8 cellular contexts compared by ENCODE assay signal in the genomic region with DNA sequence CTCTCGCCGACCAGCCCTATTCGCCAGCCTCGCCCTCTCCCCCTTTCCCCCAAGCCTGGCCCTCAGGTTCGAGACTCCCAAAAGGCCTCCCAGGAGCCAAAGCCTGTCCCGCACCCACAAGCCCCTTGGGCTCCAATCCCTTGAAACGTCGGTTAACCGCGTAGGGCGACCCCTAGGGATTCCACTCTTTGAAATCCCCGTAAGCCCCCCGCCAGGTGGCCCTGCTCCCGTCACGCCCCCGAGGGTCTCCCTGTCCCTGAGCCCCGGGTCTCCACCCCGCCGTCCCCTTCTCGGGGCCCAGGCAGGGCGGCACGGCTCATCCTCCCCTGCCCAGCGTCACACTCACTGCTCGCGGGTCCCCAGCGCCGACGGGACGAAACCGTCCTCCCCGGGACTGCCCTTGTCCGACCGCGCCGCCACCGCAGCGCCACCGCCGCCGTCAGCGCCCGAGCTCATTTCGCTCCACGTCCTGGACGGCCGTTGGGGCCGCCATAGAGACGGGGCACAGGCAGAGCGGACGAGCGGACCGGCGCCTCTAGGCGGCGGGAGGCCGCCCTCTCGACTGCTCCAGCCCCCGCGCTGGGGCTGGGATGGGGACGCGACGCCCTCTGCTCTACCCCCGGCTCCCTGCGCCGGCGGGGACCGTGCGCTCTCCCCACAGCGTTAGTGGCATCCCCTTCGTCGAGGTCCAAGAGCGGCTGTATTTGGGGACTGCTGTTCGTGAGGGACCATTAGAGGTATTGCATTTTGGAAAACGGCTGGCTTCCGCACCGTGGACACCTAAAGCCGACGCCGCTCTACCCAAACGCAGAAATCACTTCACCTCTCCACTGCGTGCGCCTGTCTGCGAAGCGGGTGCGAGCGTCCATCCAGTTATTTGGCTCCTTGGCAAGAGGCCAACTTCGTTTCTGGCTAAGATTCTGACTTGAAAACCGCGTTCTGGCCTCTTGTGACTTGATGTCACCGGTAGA. TPM values are rescaled to one million over a fixed set of nuclear protein-coding genes. Genes with fewer than 3 reads are reported as not detected.
DNase-seq lines count a peak whose midpoint lies in the region; ATAC-seq and TF ChIP-seq lines count a peak whose summit lies in the region.

A gene (minus strand): TSS at position 510 of the 971 bp plus-strand sequence. CDS start 54 bp downstream, at position 456.

- H3K4me3 ChIP-seq in cardiac fibroblast (replicated peaks in 1 of 2; ENCODE audit: low read depth in 2 of 2, low read length in 2 of 2) = peak within 1 kb of the TSS; percentile 97 to 99

- TF ChIP-seq CTCF in activated B cell treated with CpG ODN at 0.5 μM for 24 hours (IDR thresholded peaks at IDR 0.05) (no peak), cardiac fibroblast (IDR thresholded peaks at IDR 0.05; ENCODE audit: low read depth, low read length) (peak; percentile 20)

- ATAC-seq in GM18873 (IDR thresholded peaks at IDR 0.05; ENCODE audit: low FRiP score, unreplicated experiment) = peak; percentile 66
- ATAC-seq in HG03135 (IDR thresholded peaks at IDR 0.05; ENCODE audit: unreplicated experiment) = peak; percentile 93
- ATAC-seq in activated B cell treated with CpG ODN at 0.5 μM for 24 hours (ENCODE audit: low read depth) = peak; percentile 95

- H3K36me3 Mint-ChIP-seq in activated B cell treated with CpG ODN at 0.5 μM for 24 hours (ENCODE audit: low read depth) = peaks cover 25% of the 10 kb centered on the region

- H3K27me3 Mint-ChIP-seq in activated B cell treated with CpG ODN at 0.5 μM for 24 hours = no peaks in the 10 kb centered on the region

- DNase-seq in AG08396 (ENCODE audit: low spot score) (peak; percentile 96), NCI-H2196 treated with DMSO at 0.1 percent for 48 hours (lab: John Stamatoyannopoulos, UW; ENCODE audit: unreplicated experiment) (peak; percentile 33), activated B cell treated with CpG ODN at 0.5 μM for 24 hours (peak; percentile 85), cardiac fibroblast (ENCODE audit: low read depth in 2 of 2) (peak; percentile 88 to 90), islet precursor cell (peak; percentile 94)
- peak; percentile 66 to 82 (median 76) for DNase-seq in stimulated activated CD4-positive, alpha-beta T cell treated with anti-CD3 and anti-CD28 coated beads, Interleukin-12 subunit alpha, Interleukin-12 subunit beta, amount 100 ng/mL, for 48 hours (ENCODE audit: low read depth in 2 of 3, low spot score in 1 of 3)

- peaks cover 25% of the 10 kb centered on the region for H3K4me1 Mint-ChIP-seq in activated B cell treated with CpG ODN at 0.5 μM for 24 hours

- intact Hi-C loops in activated B cell treated with CpG ODN at 0.5 μM for 24 hours (cut with micrococcal nuclease) = loop anchor here (1.0 to 10.0 kb wide), 5 partner anchors 10 to 1787 kb away; a partner anchor contains a TSS

- POLR2A ChIA-PET in activated B cell treated with CpG ODN at 0.5 μM for 24 hours (lab: Charles Lee) = interaction anchor here (0.5 to 5.1 kb wide), 12 partner anchors 9 to 261 kb away, joined by 3 to 51 read pairs (median 4); a partner anchor contains a TSS

- CTCF ChIA-PET in activated B cell treated with CpG ODN at 0.5 μM for 24 hours (lab: Charles Lee) = interaction anchor here (0.6 kb wide), 1 partner anchor 10 kb away, joined by 3 read pairs; a partner anchor contains a TSS

- peak within 1 kb of the TSS; percentile 96 for H3K4me3 Mint-ChIP-seq in activated B cell treated with CpG ODN at 0.5 μM for 24 hours

- no peaks in the 10 kb centered on the region for H3K9me3 Mint-ChIP-seq in activated B cell treated with CpG ODN at 0.5 μM for 24 hours

- H3K27ac Mint-ChIP-seq in activated B cell treated with CpG ODN at 0.5 μM for 24 hours = peak within 1 kb of the TSS; percentile 91

RNA-seq across cellular contexts. Expression of the gene that starts here (rescaled TPM):
- total RNA-seq in activated B cell treated with CpG ODN at 0.5 μM for 24 hours = 16.5 and 17.0 TPM in 2 replicates

Comparison
In these comparisons a context has a peak if more than half of its experiments do, and no peak if none do; other contexts are left out.
1. Peak in every context shown above with its lines: DNase-seq, ATAC-seq and H3K4me3 ChIP-seq.
2. DNase-seq: peak in every context shown above with its lines; median percentile 96 in AG08396; 94 in islet precursor cell; 89 in cardiac fibroblast; 85 in activated B cell treated with CpG ODN at 0.5 μM for 24 hours; 76 in stimulated activated CD4-positive, alpha-beta T cell treated with anti-CD3 and anti-CD28 coated beads, Interleukin-12 subunit alpha, Interleukin-12 subunit beta, amount 100 ng/mL, for 48 hours; 33 in NCI-H2196 treated with DMSO at 0.1 percent for 48 hours.